In the genomic region with DNA sequence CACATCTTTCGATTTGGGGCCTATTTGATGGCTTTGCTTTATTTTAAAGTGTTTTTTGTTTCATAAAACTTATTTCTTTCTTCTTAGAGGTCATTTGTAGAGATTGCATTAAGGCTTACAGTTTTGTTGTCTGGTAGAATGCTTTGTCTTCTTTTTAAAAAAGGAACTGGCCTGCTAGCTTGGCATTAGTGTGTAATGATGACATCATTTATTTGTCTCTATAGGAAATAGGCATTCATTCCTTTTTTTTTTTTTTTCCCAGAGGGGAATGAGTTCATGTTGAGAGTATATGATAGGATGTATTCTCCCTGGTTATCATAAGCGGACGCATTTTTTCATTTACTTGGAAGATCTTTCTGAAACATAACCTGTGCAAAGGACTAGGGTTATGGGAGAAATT, we compare ENCODE assay signal across 1 cellular context.
TF ChIP-seq lines count a peak whose summit lies in the region.

No MANE protein-coding gene starts in this region.

TF ChIP-seq in HepG2, 621 proteins besides CTCF, POLR2A, EP300 and RAD21:
- TF ChIP-seq CREB1 (IDR thresholded peaks at IDR 0.05), result 0 out of 2 replicates have a peak, but pooled peaks have one; percentile 53
- no peak for TF ChIP-seq CREB1 (CRISPR knock-in tag; IDR thresholded peaks at IDR 0.05)
- TF ChIP-seq ATF7 (IDR thresholded peaks at IDR 0.05), result peak; percentile 99
- no peak for TF ChIP-seq ATF7 (CRISPR knock-in tag; IDR thresholded peaks at IDR 0.05)
- no peak for TF ChIP-seq RORA (CRISPR knock-in tag; IDR thresholded peaks at IDR 0.05)
- TF ChIP-seq ZNF512B (CRISPR knock-in tag; IDR thresholded peaks at IDR 0.05; ENCODE audit: borderline replicate concordance), result no peak
- TF ChIP-seq ZNF563 (CRISPR knock-in tag; IDR thresholded peaks at IDR 0.05), result no peak
- TF ChIP-seq NR1H2 (CRISPR knock-in tag; IDR thresholded peaks at IDR 0.05; ENCODE audit: borderline replicate concordance, low read depth), result no peak
- TF ChIP-seq ZNF12 (CRISPR knock-in tag; IDR thresholded peaks at IDR 0.05), result 0 out of 2 replicates have a peak, but pooled peaks have one; percentile 12
- TF ChIP-seq STAG1 (CRISPR knock-in tag; IDR thresholded peaks at IDR 0.05), result no peak
- no peak for TF ChIP-seq ZKSCAN5 (CRISPR knock-in tag; IDR thresholded peaks at IDR 0.05)
